1 cellular context compared by ENCODE assay signal in the genomic region with DNA sequence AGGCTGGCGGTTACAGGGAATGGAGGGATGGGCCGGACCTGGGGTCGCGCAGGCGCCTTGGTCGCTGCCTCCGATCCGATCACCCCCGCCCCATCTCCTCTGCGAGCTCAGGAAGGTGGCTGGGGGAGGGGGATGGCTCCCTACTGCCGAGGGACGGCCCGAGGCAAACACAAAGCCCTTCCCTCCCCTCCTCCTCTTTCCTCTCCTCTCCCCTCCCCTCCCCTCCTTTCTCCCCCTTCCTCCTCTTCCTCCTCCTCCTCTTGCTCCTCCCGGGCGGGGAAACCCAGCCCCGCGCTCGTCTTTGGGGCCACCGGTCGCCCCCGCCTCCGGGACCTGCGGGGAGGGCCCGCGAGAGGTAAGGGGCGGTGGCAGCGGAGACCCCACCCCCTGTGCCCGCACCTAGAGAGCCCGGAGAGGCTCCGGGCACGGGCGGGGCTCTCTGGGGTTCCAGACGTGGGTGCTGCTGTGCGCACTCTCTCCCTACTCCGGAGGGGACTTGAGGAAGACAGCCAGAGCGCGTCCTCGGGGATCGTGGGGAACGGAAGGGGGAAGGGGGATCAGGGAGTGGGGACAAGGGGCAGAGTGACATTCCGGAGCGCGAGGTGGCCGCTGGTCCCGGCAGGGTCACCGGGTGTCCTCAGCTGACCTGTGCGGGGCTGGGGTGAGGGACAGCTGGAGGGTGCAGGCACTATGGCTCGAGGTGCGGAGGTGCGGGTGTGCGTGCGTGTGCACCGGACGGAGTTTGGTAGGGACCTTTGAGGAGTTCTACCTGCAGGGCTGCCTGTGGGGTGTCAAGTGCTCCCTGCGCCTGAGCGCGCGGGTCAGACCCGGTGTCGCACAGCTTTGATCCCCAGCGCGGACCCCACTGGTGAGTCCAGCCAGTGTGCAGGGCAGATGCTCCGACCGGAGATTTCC.
A peak's percentile ranks its signal among the peaks of the same experiment; 100 is the strongest.
TF ChIP-seq lines count a peak whose summit lies in the region.

A gene with protein sequence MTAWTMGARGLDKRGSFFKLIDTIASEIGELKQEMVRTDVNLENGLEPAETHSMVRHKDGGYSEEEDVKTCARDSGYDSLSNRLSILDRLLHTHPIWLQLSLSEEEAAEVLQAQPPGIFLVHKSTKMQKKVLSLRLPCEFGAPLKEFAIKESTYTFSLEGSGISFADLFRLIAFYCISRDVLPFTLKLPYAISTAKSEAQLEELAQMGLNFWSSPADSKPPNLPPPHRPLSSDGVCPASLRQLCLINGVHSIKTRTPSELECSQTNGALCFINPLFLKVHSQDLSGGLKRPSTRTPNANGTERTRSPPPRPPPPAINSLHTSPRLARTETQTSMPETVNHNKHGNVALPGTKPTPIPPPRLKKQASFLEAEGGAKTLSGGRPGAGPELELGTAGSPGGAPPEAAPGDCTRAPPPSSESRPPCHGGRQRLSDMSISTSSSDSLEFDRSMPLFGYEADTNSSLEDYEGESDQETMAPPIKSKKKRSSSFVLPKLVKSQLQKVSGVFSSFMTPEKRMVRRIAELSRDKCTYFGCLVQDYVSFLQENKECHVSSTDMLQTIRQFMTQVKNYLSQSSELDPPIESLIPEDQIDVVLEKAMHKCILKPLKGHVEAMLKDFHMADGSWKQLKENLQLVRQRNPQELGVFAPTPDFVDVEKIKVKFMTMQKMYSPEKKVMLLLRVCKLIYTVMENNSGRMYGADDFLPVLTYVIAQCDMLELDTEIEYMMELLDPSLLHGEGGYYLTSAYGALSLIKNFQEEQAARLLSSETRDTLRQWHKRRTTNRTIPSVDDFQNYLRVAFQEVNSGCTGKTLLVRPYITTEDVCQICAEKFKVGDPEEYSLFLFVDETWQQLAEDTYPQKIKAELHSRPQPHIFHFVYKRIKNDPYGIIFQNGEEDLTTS (plus strand): TSS at position 286 of the 915 bp plus-strand sequence. CDS start 131,344 bp downstream, outside the sequence.

TF ChIP-seq in HepG2, 621 proteins besides CTCF, POLR2A, EP300 and RAD21 (continued from another document and continues in another):
- TF ChIP-seq, protein P1, sequence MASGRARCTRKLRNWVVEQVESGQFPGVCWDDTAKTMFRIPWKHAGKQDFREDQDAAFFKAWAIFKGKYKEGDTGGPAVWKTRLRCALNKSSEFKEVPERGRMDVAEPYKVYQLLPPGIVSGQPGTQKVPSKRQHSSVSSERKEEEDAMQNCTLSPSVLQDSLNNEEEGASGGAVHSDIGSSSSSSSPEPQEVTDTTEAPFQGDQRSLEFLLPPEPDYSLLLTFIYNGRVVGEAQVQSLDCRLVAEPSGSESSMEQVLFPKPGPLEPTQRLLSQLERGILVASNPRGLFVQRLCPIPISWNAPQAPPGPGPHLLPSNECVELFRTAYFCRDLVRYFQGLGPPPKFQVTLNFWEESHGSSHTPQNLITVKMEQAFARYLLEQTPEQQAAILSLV (CRISPR knock-in tag; IDR thresholded peaks at IDR 0.05; ENCODE audit: borderline replicate concordance) = 0 out of 2 replicates have a peak, but pooled peaks have one; percentile 4
- TF ChIP-seq BCL6 (CRISPR knock-in tag; IDR thresholded peaks at IDR 0.05) = 0 out of 2 replicates have a peak, but pooled peaks have one; percentile 4
- TF ChIP-seq, protein P2, sequence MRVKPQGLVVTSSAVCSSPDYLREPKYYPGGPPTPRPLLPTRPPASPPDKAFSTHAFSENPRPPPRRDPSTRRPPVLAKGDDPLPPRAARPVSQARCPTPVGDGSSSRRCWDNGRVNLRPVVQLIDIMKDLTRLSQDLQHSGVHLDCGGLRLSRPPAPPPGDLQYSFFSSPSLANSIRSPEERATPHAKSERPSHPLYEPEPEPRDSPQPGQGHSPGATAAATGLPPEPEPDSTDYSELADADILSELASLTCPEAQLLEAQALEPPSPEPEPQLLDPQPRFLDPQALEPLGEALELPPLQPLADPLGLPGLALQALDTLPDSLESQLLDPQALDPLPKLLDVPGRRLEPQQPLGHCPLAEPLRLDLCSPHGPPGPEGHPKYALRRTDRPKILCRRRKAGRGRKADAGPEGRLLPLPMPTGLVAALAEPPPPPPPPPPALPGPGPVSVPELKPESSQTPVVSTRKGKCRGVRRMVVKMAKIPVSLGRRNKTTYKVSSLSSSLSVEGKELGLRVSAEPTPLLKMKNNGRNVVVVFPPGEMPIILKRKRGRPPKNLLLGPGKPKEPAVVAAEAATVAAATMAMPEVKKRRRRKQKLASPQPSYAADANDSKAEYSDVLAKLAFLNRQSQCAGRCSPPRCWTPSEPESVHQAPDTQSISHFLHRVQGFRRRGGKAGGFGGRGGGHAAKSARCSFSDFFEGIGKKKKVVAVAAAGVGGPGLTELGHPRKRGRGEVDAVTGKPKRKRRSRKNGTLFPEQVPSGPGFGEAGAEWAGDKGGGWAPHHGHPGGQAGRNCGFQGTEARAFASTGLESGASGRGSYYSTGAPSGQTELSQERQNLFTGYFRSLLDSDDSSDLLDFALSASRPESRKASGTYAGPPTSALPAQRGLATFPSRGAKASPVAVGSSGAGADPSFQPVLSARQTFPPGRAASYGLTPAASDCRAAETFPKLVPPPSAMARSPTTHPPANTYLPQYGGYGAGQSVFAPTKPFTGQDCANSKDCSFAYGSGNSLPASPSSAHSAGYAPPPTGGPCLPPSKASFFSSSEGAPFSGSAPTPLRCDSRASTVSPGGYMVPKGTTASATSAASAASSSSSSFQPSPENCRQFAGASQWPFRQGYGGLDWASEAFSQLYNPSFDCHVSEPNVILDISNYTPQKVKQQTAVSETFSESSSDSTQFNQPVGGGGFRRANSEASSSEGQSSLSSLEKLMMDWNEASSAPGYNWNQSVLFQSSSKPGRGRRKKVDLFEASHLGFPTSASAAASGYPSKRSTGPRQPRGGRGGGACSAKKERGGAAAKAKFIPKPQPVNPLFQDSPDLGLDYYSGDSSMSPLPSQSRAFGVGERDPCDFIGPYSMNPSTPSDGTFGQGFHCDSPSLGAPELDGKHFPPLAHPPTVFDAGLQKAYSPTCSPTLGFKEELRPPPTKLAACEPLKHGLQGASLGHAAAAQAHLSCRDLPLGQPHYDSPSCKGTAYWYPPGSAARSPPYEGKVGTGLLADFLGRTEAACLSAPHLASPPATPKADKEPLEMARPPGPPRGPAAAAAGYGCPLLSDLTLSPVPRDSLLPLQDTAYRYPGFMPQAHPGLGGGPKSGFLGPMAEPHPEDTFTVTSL (CRISPR knock-in tag; IDR thresholded peaks at IDR 0.05; ENCODE audit: borderline replicate concordance) = no peak
- TF ChIP-seq, protein P3, sequence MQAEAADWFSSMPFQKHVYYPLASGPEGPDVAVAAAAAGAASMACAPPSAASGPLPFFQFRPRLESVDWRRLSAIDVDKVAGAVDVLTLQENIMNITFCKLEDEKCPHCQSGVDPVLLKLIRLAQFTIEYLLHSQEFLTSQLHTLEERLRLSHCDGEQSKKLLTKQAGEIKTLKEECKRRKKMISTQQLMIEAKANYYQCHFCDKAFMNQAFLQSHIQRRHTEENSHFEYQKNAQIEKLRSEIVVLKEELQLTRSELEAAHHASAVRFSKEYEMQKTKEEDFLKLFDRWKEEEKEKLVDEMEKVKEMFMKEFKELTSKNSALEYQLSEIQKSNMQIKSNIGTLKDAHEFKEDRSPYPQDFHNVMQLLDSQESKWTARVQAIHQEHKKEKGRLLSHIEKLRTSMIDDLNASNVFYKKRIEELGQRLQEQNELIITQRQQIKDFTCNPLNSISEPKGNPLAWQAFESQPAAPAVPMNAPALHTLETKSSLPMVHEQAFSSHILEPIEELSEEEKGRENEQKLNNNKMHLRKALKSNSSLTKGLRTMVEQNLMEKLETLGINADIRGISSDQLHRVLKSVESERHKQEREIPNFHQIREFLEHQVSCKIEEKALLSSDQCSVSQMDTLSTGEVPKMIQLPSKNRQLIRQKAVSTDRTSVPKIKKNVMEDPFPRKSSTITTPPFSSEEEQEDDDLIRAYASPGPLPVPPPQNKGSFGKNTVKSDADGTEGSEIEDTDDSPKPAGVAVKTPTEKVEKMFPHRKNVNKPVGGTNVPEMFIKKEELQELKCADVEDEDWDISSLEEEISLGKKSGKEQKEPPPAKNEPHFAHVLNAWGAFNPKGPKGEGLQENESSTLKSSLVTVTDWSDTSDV (CRISPR knock-in tag; IDR thresholded peaks at IDR 0.05) = no peak
- 0 out of 2 replicates have a peak, but pooled peaks have one; percentile 14 for TF ChIP-seq EEA1 (CRISPR knock-in tag; IDR thresholded peaks at IDR 0.05; ENCODE audit: borderline replicate concordance)
- TF ChIP-seq CHCHD3 (CRISPR knock-in tag; IDR thresholded peaks at IDR 0.05) = peak; percentile 46; the same call in 1 of the 2 replicates
- no peak for TF ChIP-seq CEBPG (CRISPR knock-in tag; IDR thresholded peaks at IDR 0.05)
- TF ChIP-seq NR2C2 (CRISPR knock-in tag; IDR thresholded peaks at IDR 0.05; ENCODE audit: borderline replicate concordance) = peak; percentile 51; the same call in 1 of the 2 replicates
- TF ChIP-seq PITX1 (CRISPR knock-in tag; IDR thresholded peaks at IDR 0.05) = no peak; the same call in 1 of the 2 replicates
- no peak; the same call in 1 of the 2 replicates for TF ChIP-seq SAFB2 (CRISPR knock-in tag; IDR thresholded peaks at IDR 0.05; ENCODE audit: borderline replicate concordance, low read depth)
- TF ChIP-seq SMARCC2 (IDR thresholded peaks at IDR 0.05) = no peak
- TF ChIP-seq ZNF616 (CRISPR knock-in tag; IDR thresholded peaks at IDR 0.05; ENCODE audit: low read depth) = peak; percentile 78
- TF ChIP-seq, protein P4, sequence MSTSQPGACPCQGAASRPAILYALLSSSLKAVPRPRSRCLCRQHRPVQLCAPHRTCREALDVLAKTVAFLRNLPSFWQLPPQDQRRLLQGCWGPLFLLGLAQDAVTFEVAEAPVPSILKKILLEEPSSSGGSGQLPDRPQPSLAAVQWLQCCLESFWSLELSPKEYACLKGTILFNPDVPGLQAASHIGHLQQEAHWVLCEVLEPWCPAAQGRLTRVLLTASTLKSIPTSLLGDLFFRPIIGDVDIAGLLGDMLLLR (CRISPR knock-in tag; IDR thresholded peaks at IDR 0.05) = no peak
- TF ChIP-seq NCOA1 (CRISPR knock-in tag; IDR thresholded peaks at IDR 0.05) = no peak; the same call in 1 of the 2 replicates
- TF ChIP-seq SMAD3 (CRISPR knock-in tag; IDR thresholded peaks at IDR 0.05) = no peak
- peak; percentile 5 for TF ChIP-seq ZNF263 (CRISPR knock-in tag; IDR thresholded peaks at IDR 0.05)
- no peak for TF ChIP-seq SRSF9 (IDR thresholded peaks at IDR 0.05; ENCODE audit: borderline replicate concordance, insufficient read depth, low read depth, low read length, poor library complexity, severe bottlenecking)
- TF ChIP-seq KDM5A (IDR thresholded peaks at IDR 0.05; ENCODE audit: borderline replicate concordance, low read length) = no peak
- TF ChIP-seq HNRNPH1 (optimal IDR thresholded peaks at IDR 0.05; ENCODE audit: low read depth, low read length) = peak; percentile 65
- TF ChIP-seq BHLHE40 (IDR thresholded peaks at IDR 0.05; ENCODE audit: low read length) = no peak
- TF ChIP-seq ZNF44 (CRISPR knock-in tag; IDR thresholded peaks at IDR 0.05) = 0 out of 2 replicates have a peak, but pooled peaks have one; percentile 51
- TF ChIP-seq SMARCE1 (IDR thresholded peaks at IDR 0.05; ENCODE audit: borderline replicate concordance) = no peak
- no peak for TF ChIP-seq ZNF607 (CRISPR knock-in tag; IDR thresholded peaks at IDR 0.05; ENCODE audit: borderline replicate concordance)
- peak; percentile 92 for TF ChIP-seq RXRB (CRISPR knock-in tag; IDR thresholded peaks at IDR 0.05; ENCODE audit: borderline replicate concordance)
- TF ChIP-seq MTA1 (CRISPR knock-in tag; IDR thresholded peaks at IDR 0.05; ENCODE audit: borderline replicate concordance) = peak; percentile 71; the same call in 1 of the 2 replicates
- no peak for TF ChIP-seq YEATS2 (CRISPR knock-in tag; IDR thresholded peaks at IDR 0.05; ENCODE audit: borderline replicate concordance)
- no peak for TF ChIP-seq SPEN (CRISPR knock-in tag; IDR thresholded peaks at IDR 0.05; ENCODE audit: low read depth)
- peak; percentile 89; the same call in 1 of the 2 replicates for TF ChIP-seq ZNF274 (CRISPR knock-in tag; IDR thresholded peaks at IDR 0.05)
- TF ChIP-seq, protein P5, sequence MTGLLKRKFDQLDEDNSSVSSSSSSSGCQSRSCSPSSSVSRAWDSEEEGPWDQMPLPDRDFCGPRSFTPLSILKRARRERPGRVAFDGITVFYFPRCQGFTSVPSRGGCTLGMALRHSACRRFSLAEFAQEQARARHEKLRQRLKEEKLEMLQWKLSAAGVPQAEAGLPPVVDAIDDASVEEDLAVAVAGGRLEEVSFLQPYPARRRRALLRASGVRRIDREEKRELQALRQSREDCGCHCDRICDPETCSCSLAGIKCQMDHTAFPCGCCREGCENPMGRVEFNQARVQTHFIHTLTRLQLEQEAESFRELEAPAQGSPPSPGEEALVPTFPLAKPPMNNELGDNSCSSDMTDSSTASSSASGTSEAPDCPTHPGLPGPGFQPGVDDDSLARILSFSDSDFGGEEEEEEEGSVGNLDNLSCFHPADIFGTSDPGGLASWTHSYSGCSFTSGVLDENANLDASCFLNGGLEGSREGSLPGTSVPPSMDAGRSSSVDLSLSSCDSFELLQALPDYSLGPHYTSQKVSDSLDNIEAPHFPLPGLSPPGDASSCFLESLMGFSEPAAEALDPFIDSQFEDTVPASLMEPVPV (CRISPR knock-in tag; IDR thresholded peaks at IDR 0.05) = peak; percentile 16; the same call in 1 of the 2 replicates
- no peak for TF ChIP-seq SUZ12 (IDR thresholded peaks at IDR 0.05; ENCODE audit: low read depth, low read length)
- peak; percentile 2; the same call in 1 of the 2 replicates for TF ChIP-seq ZNF296 (CRISPR knock-in tag; conservative IDR thresholded peaks at IDR 0.05)
- TF ChIP-seq SMAD1 (CRISPR knock-in tag; IDR thresholded peaks at IDR 0.05; ENCODE audit: borderline replicate concordance, low read depth) = 0 out of 2 replicates have a peak, but pooled peaks have one; percentile 43
- TF ChIP-seq MYC (CRISPR knock-in tag; IDR thresholded peaks at IDR 0.05; ENCODE audit: borderline replicate concordance) = peak; percentile 43; the same call in 1 of the 2 replicates
- TF ChIP-seq SRY (CRISPR knock-in tag; IDR thresholded peaks at IDR 0.05) = 0 out of 2 replicates have a peak, but pooled peaks have one; percentile 17
- TF ChIP-seq SIX4 (CRISPR knock-in tag; IDR thresholded peaks at IDR 0.05) = no peak
- no peak; the same call in 1 of the 2 replicates for TF ChIP-seq TGIF2 (CRISPR knock-in tag; IDR thresholded peaks at IDR 0.05)
- TF ChIP-seq, protein P6, sequence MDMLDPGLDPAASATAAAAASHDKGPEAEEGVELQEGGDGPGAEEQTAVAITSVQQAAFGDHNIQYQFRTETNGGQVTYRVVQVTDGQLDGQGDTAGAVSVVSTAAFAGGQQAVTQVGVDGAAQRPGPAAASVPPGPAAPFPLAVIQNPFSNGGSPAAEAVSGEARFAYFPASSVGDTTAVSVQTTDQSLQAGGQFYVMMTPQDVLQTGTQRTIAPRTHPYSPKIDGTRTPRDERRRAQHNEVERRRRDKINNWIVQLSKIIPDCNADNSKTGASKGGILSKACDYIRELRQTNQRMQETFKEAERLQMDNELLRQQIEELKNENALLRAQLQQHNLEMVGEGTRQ (IDR thresholded peaks at IDR 0.05; ENCODE audit: low read depth, low read length) = no peak
- TF ChIP-seq, protein P6 (CRISPR knock-in tag; IDR thresholded peaks at IDR 0.05; ENCODE audit: borderline replicate concordance) = no peak
